ENCODE assay signal across 15 cellular contexts in genomic region chr10:118725784-118726507, GRCh38. TPM values are rescaled to one million over a fixed set of nuclear protein-coding genes. Genes with fewer than 3 reads are reported as not detected.
DNase-seq lines count a peak whose midpoint lies in the region; ATAC-seq and TF ChIP-seq lines count a peak whose summit lies in the region.
"Had no signal": no experiment of that assay in that cellular context is flagged by ENCODE, and none has a peak within 500 bp of the region (broad histone marks: within the 10 kb centered on the region; RNA-seq: fewer than 3 reads in every experiment).

No MANE protein-coding gene starts in this region.

- no peaks in the 10 kb centered on the region for H3K9me3 Mint-ChIP-seq in nephron progenitor cell
- H3K9me3 Mint-ChIP-seq: activated CD4-positive, alpha-beta memory T cell treated with anti-CD3 and anti-CD28 coated beads for 36 hours; IgD-negative memory B cell; memory B cell had no signal

- H3K36me3 Mint-ChIP-seq in nephron progenitor cell (ENCODE audit: low read depth): peaks cover 19% of the 10 kb centered on the region

- peaks cover 5% of the 10 kb centered on the region; the same call in 1 of the 2 replicates for H3K36me3 ChIP-seq in BE2C
- no peaks in the 10 kb centered on the region for H3K36me3 ChIP-seq in MG63
- peaks cover 0 to 11% (median 0%) of the 10 kb centered on the region in 3 donors for H3K36me3 ChIP-seq in esophagus squamous epithelium
- H3K36me3 ChIP-seq: right lobe of liver had no signal

- no peak overlapping the region for H3K4me3 Mint-ChIP-seq in nephron progenitor cell
- H3K4me3 Mint-ChIP-seq: activated CD4-positive, alpha-beta memory T cell treated with anti-CD3 and anti-CD28 coated beads for 36 hours; memory B cell had no signal

- TF ChIP-seq POLR2A in esophagus squamous epithelium (IDR thresholded peaks at IDR 0.05): no peak

- H3K27ac ChIP-seq in esophagus squamous epithelium: peak overlapping the region; percentile 4 to 51 (median 18)
- H3K27ac ChIP-seq: right lobe of liver had no signal

- H3K9me3 ChIP-seq in BE2C (no peaks in the 10 kb centered on the region), MG63 (no peaks in the 10 kb centered on the region), esophagus squamous epithelium (no peaks in the 10 kb centered on the region)
- H3K9me3 ChIP-seq: right lobe of liver had no signal

- DNase-seq in BE2C (peak; percentile 51), MG63 (peak; percentile 42), esophagus squamous epithelium (lab: John Stamatoyannopoulos, UW) (no peak), nephron progenitor cell (no peak), GF-D8 (lab: John Stamatoyannopoulos, UW) (no peak), SW480 (ENCODE audit: low spot score) (no peak)
- DNase-seq: activated CD4-positive, alpha-beta memory T cell treated with anti-CD3 and anti-CD28 coated beads for 36 hours; Calu3; foreskin melanocyte; NCI-H345; right lobe of liver had no signal

- ATAC-seq in GM19395 (IDR thresholded peaks at IDR 0.05; ENCODE audit: unreplicated experiment): no peak
- ATAC-seq in GM18519 (IDR thresholded peaks at IDR 0.05; ENCODE audit: low FRiP score, unreplicated experiment): no peak

- H3K4me1 ChIP-seq in BE2C (peaks cover 34% of the 10 kb centered on the region), esophagus squamous epithelium (peaks cover 3 to 28% (median 7%) of the 10 kb centered on the region in 3 donors)

- WGBS in esophagus squamous epithelium, 2 donors: 42 to 52% methylated on average over 5 of the region's 5 CpGs

- no peak for TF ChIP-seq CTCF in BE2C (IDR thresholded peaks at IDR 0.05; ENCODE audit: low read depth, low read length)
- TF ChIP-seq CTCF in esophagus squamous epithelium (IDR thresholded peaks at IDR 0.05): no peak
- TF ChIP-seq CTCF in nephron progenitor cell (IDR thresholded peaks at IDR 0.05): no peak

- H3K27me3 Mint-ChIP-seq in nephron progenitor cell (ENCODE audit: low read depth, poor library complexity): no peaks in the 10 kb centered on the region
- H3K27me3 Mint-ChIP-seq: activated CD4-positive, alpha-beta memory T cell treated with anti-CD3 and anti-CD28 coated beads for 36 hours; IgD-negative memory B cell; memory B cell had no signal

- peaks cover 43% of the 10 kb centered on the region for H3K4me1 Mint-ChIP-seq in nephron progenitor cell

- H3K27me3 ChIP-seq in BE2C (no peaks in the 10 kb centered on the region), MG63 (no peaks in the 10 kb centered on the region), esophagus squamous epithelium (no peaks in the 10 kb centered on the region)
- H3K27me3 ChIP-seq: right lobe of liver had no signal

- H3K4me3 ChIP-seq in BE2C (ENCODE audit: low read depth, low read length) (no peak overlapping the region), MG63 (no peak overlapping the region), esophagus squamous epithelium (no peak overlapping the region)
- H3K4me3 ChIP-seq: right lobe of liver had no signal

- peak overlapping the region; percentile 35 for H3K27ac Mint-ChIP-seq in nephron progenitor cell
- H3K27ac Mint-ChIP-seq: activated CD4-positive, alpha-beta memory T cell treated with anti-CD3 and anti-CD28 coated beads for 36 hours; IgD-negative memory B cell; memory B cell had no signal

- intact Hi-C loops in esophagus squamous epithelium (cut with DNase I): no loop called here

RNA-seq across cellular contexts. Expression of gene CACUL1, which starts 28.8 kb away (rescaled TPM):
- polyA plus RNA-seq in BE2C (2012; ENCODE audit: insufficient read depth, insufficient read length, low read depth): 12.5 TPM
- total RNA-seq in MG63 (2014; rRNA removed; shearing (Covaris generic); ENCODE audit: low replicate concordance): 27.1 and 30.4 TPM in 2 replicates
- 10 to 100 TPM; 23.7 to 36.6 (median 31.4) TPM for total RNA-seq in esophagus squamous epithelium

Comparison
In these comparisons a context has a peak if more than half of its experiments do, and no peak if none do; other contexts are left out.
1. DNase-seq: peak in BE2C (single experiment) and MG63 (single experiment); none in esophagus squamous epithelium (single experiment), nephron progenitor cell (single experiment), GF-D8 (single experiment) and SW480 (single experiment).